ENCODE assay signal across 35 cellular contexts in the genomic region with DNA sequence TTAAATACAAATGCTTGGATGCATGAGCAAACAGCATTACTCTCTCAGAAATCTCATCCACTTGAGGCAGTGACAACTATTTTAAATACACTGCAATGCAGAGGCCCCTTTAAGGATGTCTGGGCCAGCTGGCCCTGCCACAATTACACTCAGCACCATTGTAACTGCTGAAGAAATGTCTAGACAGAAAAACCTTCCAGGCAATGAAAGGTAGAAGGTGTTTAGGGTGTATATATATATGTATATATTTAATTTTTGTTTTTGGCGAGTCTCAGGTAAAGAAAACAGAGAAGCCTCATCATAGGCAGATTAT.
"Had no signal": no experiment of that assay in that cellular context is flagged by ENCODE, and none has a peak within 500 bp of the region (broad histone marks: within the 10 kb centered on the region; RNA-seq: fewer than 3 reads in every experiment).

No MANE protein-coding gene starts in this region.

- H3K27ac Mint-ChIP-seq: activated B cell treated with CpG ODN at 0.5 μM for 24 hours; activated CD4-positive, alpha-beta memory T cell treated with anti-CD3 and anti-CD28 coated beads for 36 hours; activated naive CD4-positive, alpha-beta T cell treated with anti-CD3 and anti-CD28 coated beads for 36 hours; activated naive CD4-positive, alpha-beta T cell treated with anti-CD3 and anti-CD28 coated beads, Interleukin-2, amount 50 U/mL, for 72 hours; activated T-helper 1 cell treated with anti-CD3 and anti-CD28 coated beads, Interleukin-12 subunit alpha, Interleukin-12 subunit beta, Interleukin-2, Interleukin-4 antibody, amounts not matched to agents 30 ng/mL and 10 ng/mL and 1 ng/mL, durations not matched to agents 14 hours and 24 hours and 36 hours had no signal

- ATAC-seq: activated naive CD4-positive, alpha-beta T cell treated with anti-CD3 and anti-CD28 coated beads, Interleukin-2, amount 50 U/mL, for 72 hours; activated T-cell treated with anti-CD3 and anti-CD28 coated beads, Interleukin-2, amount 50 U/mL, for 4 hours had no signal

- H3K4me3 Mint-ChIP-seq: activated B cell treated with CpG ODN at 0.5 μM for 24 hours; activated CD4-positive, alpha-beta memory T cell treated with anti-CD3 and anti-CD28 coated beads for 36 hours; activated naive CD4-positive, alpha-beta T cell treated with anti-CD3 and anti-CD28 coated beads for 36 hours; activated T-cell treated with anti-CD3 and anti-CD28 coated beads, Interleukin-2, amount 50 U/mL, for 4 hours; activated T-helper 1 cell treated with anti-CD3 and anti-CD28 coated beads, Interleukin-12 subunit alpha, Interleukin-12 subunit beta, Interleukin-2, Interleukin-4 antibody, amounts not matched to agents 30 ng/mL and 10 ng/mL and 1 ng/mL, durations not matched to agents 14 hours and 24 hours and 36 hours; brain had no signal

- H2AFZ ChIP-seq: PC-9 had no signal

- H3K27ac ChIP-seq: adrenal gland, PC-9, RWPE1, SJCRH30, SK-N-MC had no signal

- DNase-seq: activated B cell treated with CpG ODN at 0.5 μM for 24 hours; activated CD4-positive, alpha-beta memory T cell treated with anti-CD3 and anti-CD28 coated beads for 36 hours; activated CD4-positive, alpha-beta T cell treated with anti-CD3 and anti-CD28 coated beads for 4 hours; activated CD4-positive, alpha-beta T cell treated with anti-CD3 and anti-CD28 coated beads, Interleukin-2, amount 50 U/mL, for 1 hour; activated CD4-positive, CD25-positive, alpha-beta regulatory T cell treated with anti-CD3 and anti-CD28 coated beads, Interleukin-2, amount 50 U/mL, for 72 hours; activated CD8-positive, alpha-beta memory T cell treated with anti-CD3 and anti-CD28 coated beads, Interleukin-2, amount 50 U/mL, for 4 hours; activated gamma-delta T cell treated with Interleukin-2 at 50 U/mL for 16 hours; activated naive CD4-positive, alpha-beta T cell treated with anti-CD3 and anti-CD28 coated beads for 36 hours; activated T-cell treated with anti-CD3 and anti-CD28 coated beads for 4 hours; activated T-cell treated with anti-CD3 and anti-CD28 coated beads, Interleukin-2, amount 50 U/mL, for 4 hours; adrenal gland; central memory CD4-positive, alpha-beta T cell; Kasumi-1; KG1; MG63; NCI-H1048; NCI-H1105 treated with DMSO at 0.1 percent for 48 hours; NCI-H1436 treated with DMSO at 0.1 percent for 48 hours; NCI-H187; NCI-H2029 treated with DMSO at 0.1 percent for 48 hours; NCI-H2107; NCI-H2171; NCI-H510A; NCI-H526; NCI-H748 treated with DMSO at 0.1 percent for 48 hours; NK-92 treated with Interleukin-12 subunit alpha and Interleukin-12 subunit beta, amount 100 ng/mL, for 24 hours; PC-9; SHP77; SJCRH30; T1000 had no signal

- H3K4me1 Mint-ChIP-seq: activated B cell treated with CpG ODN at 0.5 μM for 24 hours had no signal

- H3K9me3 ChIP-seq: adrenal gland, MG63, SJCRH30 had no signal

- H3K4me2 ChIP-seq: PC-9 had no signal

- H3K9me3 Mint-ChIP-seq: activated B cell treated with CpG ODN at 0.5 μM for 24 hours; activated CD4-positive, alpha-beta memory T cell treated with anti-CD3 and anti-CD28 coated beads for 36 hours; activated naive CD4-positive, alpha-beta T cell treated with anti-CD3 and anti-CD28 coated beads for 36 hours; activated naive CD4-positive, alpha-beta T cell treated with anti-CD3 and anti-CD28 coated beads, Interleukin-2, amount 50 U/mL, for 72 hours; activated T-cell treated with anti-CD3 and anti-CD28 coated beads, Interleukin-2, amount 50 U/mL, for 4 hours; activated T-helper 1 cell treated with anti-CD3 and anti-CD28 coated beads, Interleukin-12 subunit alpha, Interleukin-12 subunit beta, Interleukin-2, Interleukin-4 antibody, amounts not matched to agents 30 ng/mL and 10 ng/mL and 1 ng/mL, durations not matched to agents 14 hours and 24 hours and 36 hours; brain had no signal

- H3K36me3 ChIP-seq: adrenal gland, MG63, SJCRH30 had no signal

- H3K36me3 Mint-ChIP-seq: activated CD4-positive, alpha-beta memory T cell treated with anti-CD3 and anti-CD28 coated beads for 36 hours; activated naive CD4-positive, alpha-beta T cell treated with anti-CD3 and anti-CD28 coated beads, Interleukin-2, amount 50 U/mL, for 72 hours; brain had no signal

- H3K27me3 ChIP-seq: MG63, SJCRH30 had no signal

- H3K4me1 ChIP-seq: adrenal gland, SJCRH30 had no signal

- H3K4me3 ChIP-seq: adrenal gland, MG63, PC-9, SJCRH30, SK-N-MC had no signal
